8 cellular contexts compared by ENCODE assay signal in the genomic region with DNA sequence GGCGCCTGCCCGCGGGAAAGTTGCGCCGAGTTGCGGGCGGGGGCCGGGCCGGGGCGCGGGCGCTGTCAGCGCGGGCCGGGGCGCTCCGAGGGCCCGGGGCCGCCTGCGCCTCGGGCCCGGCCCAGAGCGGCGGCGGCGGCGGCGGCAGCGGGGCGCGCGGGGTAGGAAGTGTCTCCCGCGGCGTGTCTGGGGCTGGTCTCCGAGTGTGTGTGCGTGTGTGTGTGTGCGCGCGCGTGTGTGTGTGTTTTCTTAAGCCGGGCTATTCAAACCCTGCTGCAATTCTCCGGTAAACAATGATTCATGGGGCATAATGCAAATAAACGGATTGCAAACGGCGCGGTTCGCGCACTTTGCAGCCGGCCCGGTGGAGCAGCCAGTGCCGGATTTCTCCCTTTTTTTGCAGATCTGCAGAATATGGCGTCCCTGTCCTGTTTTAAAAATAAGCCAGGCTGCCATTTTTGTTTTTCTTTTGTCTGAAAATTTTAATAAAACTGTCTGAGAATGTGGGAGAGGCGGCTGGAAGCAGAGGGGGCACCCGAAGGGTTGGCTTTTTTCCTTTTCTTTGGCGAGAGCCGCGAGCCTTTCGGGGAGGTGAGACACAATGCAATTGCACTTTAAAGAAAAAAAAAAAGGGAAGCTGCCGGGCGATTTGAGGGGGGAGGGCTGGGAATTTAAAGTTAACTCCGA. TPM values are rescaled to one million over a fixed set of nuclear protein-coding genes. Genes with fewer than 3 reads are reported as not detected.
DNase-seq lines count a peak whose midpoint lies in the region; ATAC-seq and TF ChIP-seq lines count a peak whose summit lies in the region.

No MANE protein-coding gene starts in this region.

- no peaks in the 10 kb centered on the region for H3K27me3 Mint-ChIP-seq in activated T-helper 17 cell treated with anti-CD3 and anti-CD28 coated beads, Interleukin-2, amount 50 U/mL, for 72 hours
- H3K27me3 Mint-ChIP-seq in naive thymus-derived CD8-positive, alpha-beta T cell = no peaks in the 10 kb centered on the region

- TF ChIP-seq CTCF in fibroblast of mammary gland (conservative IDR thresholded peaks at IDR 0.05; ENCODE audit: control insufficient read depth, insufficient read depth, low read depth, low read length) = no peak

- no peaks in the 10 kb centered on the region for H3K27me3 ChIP-seq in stomach smooth muscle (ENCODE audit: control insufficient read depth in 1 of 2, insufficient read depth in 2 of 2, low read length in 2 of 2)

- H3K9ac ChIP-seq in stomach smooth muscle (ENCODE audit: low read length in 2 of 2) = peak overlapping the region; percentile 78 to 80

- H3K36me3 Mint-ChIP-seq in activated T-helper 17 cell treated with anti-CD3 and anti-CD28 coated beads, Interleukin-2, amount 50 U/mL, for 72 hours (ENCODE audit: low read depth) = no peaks in the 10 kb centered on the region
- H3K36me3 Mint-ChIP-seq in naive thymus-derived CD8-positive, alpha-beta T cell = peaks cover 0 to 4% (median 3%) of the 10 kb centered on the region in 3 donors

- H3K9me3 ChIP-seq in stomach smooth muscle (ENCODE audit: control insufficient read depth in 2 of 2, low read length in 2 of 2) = no peaks in the 10 kb centered on the region

- ATAC-seq in activated T-helper 17 cell treated with anti-CD3 and anti-CD28 coated beads, Interleukin-2, amount 50 U/mL, for 72 hours (replicated peaks) = peak; percentile 61
- ATAC-seq in naive thymus-derived CD8-positive, alpha-beta T cell = peak; percentile 72 to 79

- peak; percentile 48 for DNase-seq in DMS153 (lab: John Stamatoyannopoulos, UW)
- DNase-seq in DMS153 treated with DMSO at 0.1 percent for 48 hours (lab: John Stamatoyannopoulos, UW; ENCODE audit: unreplicated experiment) = no peak
- DNase-seq in HS-27A (ENCODE audit: low read depth) = peak; percentile 42
- peak; percentile 71 for DNase-seq in fibroblast of mammary gland (ENCODE audit: low read depth)
- peak; percentile 22 to 79 (median 48) for DNase-seq in naive thymus-derived CD8-positive, alpha-beta T cell

- H3K36me3 ChIP-seq in stomach smooth muscle (ENCODE audit: control insufficient read depth in 2 of 2, insufficient read depth in 2 of 2, low read length in 2 of 2) = peaks cover 0 to 3% of the 10 kb centered on the region in 2 donors

- peaks cover 45% of the 10 kb centered on the region for H3K4me1 ChIP-seq in stomach smooth muscle (ENCODE audit: control insufficient read depth, insufficient read depth, low read length)

- peak overlapping the region; percentile 92 for H3K27ac Mint-ChIP-seq in activated T-helper 17 cell treated with anti-CD3 and anti-CD28 coated beads, Interleukin-2, amount 50 U/mL, for 72 hours
- H3K27ac Mint-ChIP-seq in naive thymus-derived CD8-positive, alpha-beta T cell = peak overlapping the region; percentile 96 to 99 (median 98)

- peaks cover 22% of the 10 kb centered on the region for H3K4me1 Mint-ChIP-seq in activated T-helper 17 cell treated with anti-CD3 and anti-CD28 coated beads, Interleukin-2, amount 50 U/mL, for 72 hours
- peaks cover 27 to 46% (median 45%) of the 10 kb centered on the region in 4 donors for H3K4me1 Mint-ChIP-seq in naive thymus-derived CD8-positive, alpha-beta T cell

- peak overlapping the region; percentile 75 for H3K4me3 ChIP-seq in fibroblast of mammary gland (ENCODE audit: control insufficient read depth, low read depth, low read length)
- H3K4me3 ChIP-seq in stomach smooth muscle (ENCODE audit: low read length in 2 of 2) = peak overlapping the region; percentile 85 to 86

- POLR2A ChIA-PET in naive thymus-derived CD8-positive, alpha-beta T cell (lab: Charles Lee) = interaction anchor here (0.6 to 1.0 kb wide), 4 partner anchors 75 to 293 kb away, joined by 3 read pairs; a partner anchor contains a TSS

- peak overlapping the region; percentile 94 for H3K4me3 Mint-ChIP-seq in activated T-helper 17 cell treated with anti-CD3 and anti-CD28 coated beads, Interleukin-2, amount 50 U/mL, for 72 hours
- peak overlapping the region; percentile 96 to 100 (median 99) for H3K4me3 Mint-ChIP-seq in naive thymus-derived CD8-positive, alpha-beta T cell

- H3K9me3 Mint-ChIP-seq in activated T-helper 17 cell treated with anti-CD3 and anti-CD28 coated beads, Interleukin-2, amount 50 U/mL, for 72 hours = no peaks in the 10 kb centered on the region
- H3K9me3 Mint-ChIP-seq in naive thymus-derived CD8-positive, alpha-beta T cell = no peaks in the 10 kb centered on the region

- peak overlapping the region; percentile 62 for H3K27ac ChIP-seq in stomach smooth muscle (ENCODE audit: low read length)

TF ChIP-seq in PFSK-1, 5 proteins besides CTCF, POLR2A, EP300 and RAD21:
- TF ChIP-seq FOXP2 (optimal IDR thresholded peaks at IDR 0.05; ENCODE audit: borderline replicate concordance, extremely low read depth, extremely low read length, insufficient read depth) = peak; percentile 26
- TF ChIP-seq TAF1 (IDR thresholded peaks at IDR 0.05; ENCODE audit: borderline replicate concordance, insufficient read depth, low read length) = no peak
- no peak for TF ChIP-seq SIN3A (IDR thresholded peaks at IDR 0.05; ENCODE audit: borderline replicate concordance, insufficient read depth, low read length)
- TF ChIP-seq, protein P1, sequence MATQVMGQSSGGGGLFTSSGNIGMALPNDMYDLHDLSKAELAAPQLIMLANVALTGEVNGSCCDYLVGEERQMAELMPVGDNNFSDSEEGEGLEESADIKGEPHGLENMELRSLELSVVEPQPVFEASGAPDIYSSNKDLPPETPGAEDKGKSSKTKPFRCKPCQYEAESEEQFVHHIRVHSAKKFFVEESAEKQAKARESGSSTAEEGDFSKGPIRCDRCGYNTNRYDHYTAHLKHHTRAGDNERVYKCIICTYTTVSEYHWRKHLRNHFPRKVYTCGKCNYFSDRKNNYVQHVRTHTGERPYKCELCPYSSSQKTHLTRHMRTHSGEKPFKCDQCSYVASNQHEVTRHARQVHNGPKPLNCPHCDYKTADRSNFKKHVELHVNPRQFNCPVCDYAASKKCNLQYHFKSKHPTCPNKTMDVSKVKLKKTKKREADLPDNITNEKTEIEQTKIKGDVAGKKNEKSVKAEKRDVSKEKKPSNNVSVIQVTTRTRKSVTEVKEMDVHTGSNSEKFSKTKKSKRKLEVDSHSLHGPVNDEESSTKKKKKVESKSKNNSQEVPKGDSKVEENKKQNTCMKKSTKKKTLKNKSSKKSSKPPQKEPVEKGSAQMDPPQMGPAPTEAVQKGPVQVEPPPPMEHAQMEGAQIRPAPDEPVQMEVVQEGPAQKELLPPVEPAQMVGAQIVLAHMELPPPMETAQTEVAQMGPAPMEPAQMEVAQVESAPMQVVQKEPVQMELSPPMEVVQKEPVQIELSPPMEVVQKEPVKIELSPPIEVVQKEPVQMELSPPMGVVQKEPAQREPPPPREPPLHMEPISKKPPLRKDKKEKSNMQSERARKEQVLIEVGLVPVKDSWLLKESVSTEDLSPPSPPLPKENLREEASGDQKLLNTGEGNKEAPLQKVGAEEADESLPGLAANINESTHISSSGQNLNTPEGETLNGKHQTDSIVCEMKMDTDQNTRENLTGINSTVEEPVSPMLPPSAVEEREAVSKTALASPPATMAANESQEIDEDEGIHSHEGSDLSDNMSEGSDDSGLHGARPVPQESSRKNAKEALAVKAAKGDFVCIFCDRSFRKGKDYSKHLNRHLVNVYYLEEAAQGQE (IDR thresholded peaks at IDR 0.05; ENCODE audit: insufficient read depth in 1 of 2, low read depth in 2 of 2, low read length in 2 of 2) = no peak
- no peak for TF ChIP-seq POLR2AphosphoS5 (IDR thresholded peaks at IDR 0.05; ENCODE audit: low read depth, low read length)
TF ChIP-seq in PFSK-1: peak in this region for 1.

RNA-seq across cellular contexts. Expression of a gene that starts 0.6 kb away (rescaled TPM):
- 29.7 TPM for polyA plus RNA-seq in PFSK-1 (2012; ENCODE audit: insufficient read length, low read depth)
- 1 to 10 TPM; 3.6 to 4.3 TPM for total RNA-seq in activated T-helper 17 cell treated with anti-CD3 and anti-CD28 coated beads, Interleukin-2, amount 50 U/mL, for 72 hours
- 10 to 100 TPM; 23.8 to 24.3 TPM for total RNA-seq in naive thymus-derived CD8-positive, alpha-beta T cell
- 10 to 100 TPM; 10.5 to 23.0 (median 15.7) TPM for polyA plus RNA-seq in naive thymus-derived CD8-positive, alpha-beta T cell

Comparison
In these comparisons a context has a peak if more than half of its experiments do, and no peak if none do; other contexts are left out.
1. RNA of a gene that starts 0.6 kb away (total RNA-seq): 23.8 to 24.3 TPM in naive thymus-derived CD8-positive, alpha-beta T cell; 3.6 to 4.3 TPM in activated T-helper 17 cell treated with anti-CD3 and anti-CD28 coated beads, Interleukin-2, amount 50 U/mL, for 72 hours; every median in the first group is over 4 times any median in the second.